Comparison of ENCODE assay signal across 25 cellular contexts in the genomic region with DNA sequence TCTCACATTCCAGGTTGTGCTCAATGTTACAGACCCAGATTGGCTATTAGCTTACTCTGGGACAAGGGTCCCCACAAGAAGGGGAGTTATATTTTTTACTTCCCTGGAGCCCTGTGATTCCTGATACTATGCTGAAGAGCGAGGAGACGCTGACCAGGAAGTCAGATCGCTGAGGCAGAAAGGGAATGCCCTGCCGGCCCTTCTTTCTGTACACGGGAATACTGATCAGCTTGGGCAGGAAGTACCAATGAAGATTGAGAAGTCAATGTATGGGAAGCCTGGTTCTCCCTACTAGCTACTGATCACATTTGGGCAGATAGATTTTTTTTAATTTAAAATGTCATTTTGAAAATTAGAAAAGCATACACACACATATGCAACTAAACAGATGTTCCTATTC.
DNase-seq lines count a peak whose midpoint lies in the region; ATAC-seq and TF ChIP-seq lines count a peak whose summit lies in the region.
"Had no signal": no experiment of that assay in that cellular context is flagged by ENCODE, and none has a peak within 500 bp of the region (broad histone marks: within the 10 kb centered on the region; RNA-seq: fewer than 3 reads in every experiment).

No MANE protein-coding gene starts in this region.

- peak overlapping the region in 3 of 5 experiments; percentile 42 to 68 (median 63) for H3K27ac Mint-ChIP-seq in brain
- H3K27ac Mint-ChIP-seq: activated CD4-positive, alpha-beta memory T cell treated with anti-CD3 and anti-CD28 coated beads for 36 hours; CD8-positive, alpha-beta memory T cell; dendritic cell treated with granulocyte-macrophage colony-stimulating factor and Interleukin-4, amounts not matched to agents 40 ng/mL and 50 ng/mL, for 4 days; H9; IgD-negative memory B cell; naive B cell; T-helper 17 cell; WTC11 had no signal

- no peaks in the 10 kb centered on the region for H3K36me3 Mint-ChIP-seq in brain
- H3K36me3 Mint-ChIP-seq: activated CD4-positive, alpha-beta memory T cell treated with anti-CD3 and anti-CD28 coated beads for 36 hours; activated naive CD4-positive, alpha-beta T cell treated with anti-CD3 and anti-CD28 coated beads, Interleukin-2, amount 50 U/mL, for 72 hours; CD8-positive, alpha-beta memory T cell; IgD-negative memory B cell; naive B cell; WTC11 had no signal

- ATAC-seq in heart right ventricle (peak in 5 of 8 donors; percentile 29 to 57 (median 41)), mucosa of descending colon (peak; percentile 59), HG03097 (IDR thresholded peaks at IDR 0.05; ENCODE audit: low FRiP score, unreplicated experiment) (no peak), HG03025 (IDR thresholded peaks at IDR 0.05; ENCODE audit: low FRiP score, unreplicated experiment) (no peak)
- ATAC-seq: activated naive CD4-positive, alpha-beta T cell treated with anti-CD3 and anti-CD28 coated beads, Interleukin-2, amount 50 U/mL, for 72 hours; activated T-cell treated with anti-CD3 and anti-CD28 coated beads, Interleukin-2, amount 50 U/mL, for 4 hours; gastroesophageal sphincter; psoas muscle; T-helper 17 cell; WTC11 had no signal

- no peaks in the 10 kb centered on the region for H3K9me3 ChIP-seq in heart right ventricle
- H3K9me3 ChIP-seq in right atrium auricular region, result no peaks in the 10 kb centered on the region
- no peaks in the 10 kb centered on the region for H3K9me3 ChIP-seq in mucosa of descending colon
- H3K9me3 ChIP-seq: gastroesophageal sphincter, psoas muscle, tibial artery had no signal

- peaks cover 0 to 3% (median 0%) of the 10 kb centered on the region in 5 experiments for H3K9me3 Mint-ChIP-seq in brain
- H3K9me3 Mint-ChIP-seq: activated CD4-positive, alpha-beta memory T cell treated with anti-CD3 and anti-CD28 coated beads for 36 hours; activated T-cell treated with anti-CD3 and anti-CD28 coated beads, Interleukin-2, amount 50 U/mL, for 4 hours; CD8-positive, alpha-beta memory T cell; dendritic cell treated with granulocyte-macrophage colony-stimulating factor and Interleukin-4, amounts not matched to agents 40 ng/mL and 50 ng/mL, for 4 days; H9; IgD-negative memory B cell had no signal

- WGBS in heart right ventricle, 2 donors, result 35 to 46% methylated on average over 5 of the region's 5 CpGs

- H3K4me1 Mint-ChIP-seq in brain, result peaks cover 19% of the 10 kb centered on the region
- H3K4me1 Mint-ChIP-seq: CD8-positive, alpha-beta memory T cell; IgD-negative memory B cell; naive B cell; T-helper 17 cell had no signal

- peaks cover 0 to 16% (median 6%) of the 10 kb centered on the region in 9 donors for H3K4me1 ChIP-seq in heart right ventricle
- no peaks in the 10 kb centered on the region for H3K4me1 ChIP-seq in right atrium auricular region
- H3K4me1 ChIP-seq in mucosa of descending colon (ENCODE audit: low read depth), result peaks cover 8% of the 10 kb centered on the region
- H3K4me1 ChIP-seq: gastroesophageal sphincter, psoas muscle, tibial artery had no signal

- no peaks in the 10 kb centered on the region for H3K36me3 ChIP-seq in heart right ventricle
- H3K36me3 ChIP-seq in right atrium auricular region, result no peaks in the 10 kb centered on the region
- H3K36me3 ChIP-seq in mucosa of descending colon (ENCODE audit: low read depth), result no peaks in the 10 kb centered on the region
- H3K36me3 ChIP-seq: gastroesophageal sphincter, tibial artery had no signal

- DNase-seq in heart right ventricle (no peak), right atrium auricular region (ENCODE audit: low spot score) (no peak), mucosa of descending colon (peak in 1 of 3 donors; percentile 18)
- no peak for DNase-seq in stimulated activated CD4-positive, alpha-beta T cell treated with anti-CD3 and anti-CD28 coated beads, Interleukin-4, amount 100 ng/mL, for 24 hours
- no peak for DNase-seq in stimulated activated CD4-positive, alpha-beta T cell treated with anti-CD3 and anti-CD28 coated beads, Interleukin-2, amount 100 ng/mL, for 24 hours
- DNase-seq: activated CD4-positive, alpha-beta memory T cell treated with anti-CD3 and anti-CD28 coated beads for 36 hours; activated T-cell treated with anti-CD3 and anti-CD28 coated beads, Interleukin-2, amount 50 U/mL, for 4 hours; CD8-positive, alpha-beta memory T cell; H9; MM.1S; naive B cell; NCI-H187; psoas muscle; stimulated activated naive CD4-positive, alpha-beta T cell treated with Interleukin-2 at 50 U/mL for 16 hours; T-helper 17 cell; tibial artery had no signal

- H3K27ac ChIP-seq in heart right ventricle (peak overlapping the region in 1 of 10 donors; percentile 7), right atrium auricular region (no peak overlapping the region)
- H3K27ac ChIP-seq: epithelial cell of prostate, gastroesophageal sphincter, psoas muscle, tibial artery had no signal

- peak overlapping the region in 1 of 5 experiments; percentile 21 for H3K4me3 Mint-ChIP-seq in brain
- H3K4me3 Mint-ChIP-seq: activated CD4-positive, alpha-beta memory T cell treated with anti-CD3 and anti-CD28 coated beads for 36 hours; activated T-cell treated with anti-CD3 and anti-CD28 coated beads, Interleukin-2, amount 50 U/mL, for 4 hours; CD8-positive, alpha-beta memory T cell; dendritic cell treated with granulocyte-macrophage colony-stimulating factor and Interleukin-4, amounts not matched to agents 40 ng/mL and 50 ng/mL, for 4 days; H9; IgD-negative memory B cell; naive B cell; T-helper 17 cell; WTC11 had no signal

- H3K4me3 ChIP-seq in heart right ventricle (no peak overlapping the region), right atrium auricular region (no peak overlapping the region), mucosa of descending colon (no peak overlapping the region)
- H3K4me3 ChIP-seq: gastroesophageal sphincter, psoas muscle, tibial artery had no signal

- peaks cover 9% of the 10 kb centered on the region for H3K27me3 Mint-ChIP-seq in brain
- H3K27me3 Mint-ChIP-seq: activated CD4-positive, alpha-beta memory T cell treated with anti-CD3 and anti-CD28 coated beads for 36 hours; dendritic cell treated with granulocyte-macrophage colony-stimulating factor and Interleukin-4, amounts not matched to agents 40 ng/mL and 50 ng/mL, for 4 days had no signal

- intact Hi-C loops in heart right ventricle (cut with DNase I), result loop anchor here in 8 of 10 donors (2.0 to 10.0 kb wide), 6 partner anchors 105 to 298 kb away; a partner anchor contains a TSS
- intact Hi-C loops in mucosa of descending colon (cut with DNase I, micrococcal nuclease), result loop anchor here in 1 of 2 donors (10.0 kb wide), 3 partner anchors 285 to 465 kb away; a partner anchor contains a TSS

- TF ChIP-seq CTCF in heart right ventricle (IDR thresholded peaks at IDR 0.05), result no peak
- no peak for TF ChIP-seq CTCF in right atrium auricular region (IDR thresholded peaks at IDR 0.05)
- no peak for TF ChIP-seq CTCF in brain (conservative IDR thresholded peaks at IDR 0.05)
- no peak for TF ChIP-seq CTCF in mucosa of descending colon (IDR thresholded peaks at IDR 0.05)

- no peaks in the 10 kb centered on the region for H3K27me3 ChIP-seq in heart right ventricle
- no peaks in the 10 kb centered on the region for H3K27me3 ChIP-seq in right atrium auricular region
- H3K27me3 ChIP-seq: gastroesophageal sphincter, tibial artery had no signal

Comparison
In these comparisons a context has a peak if more than half of its experiments do, and no peak if none do; other contexts are left out.
1. ATAC-seq: peak in heart right ventricle (5 of 8) and mucosa of descending colon (single experiment); none in HG03097 (single experiment) and HG03025 (single experiment).